8 cellular contexts compared by ENCODE assay signal in the genomic region with DNA sequence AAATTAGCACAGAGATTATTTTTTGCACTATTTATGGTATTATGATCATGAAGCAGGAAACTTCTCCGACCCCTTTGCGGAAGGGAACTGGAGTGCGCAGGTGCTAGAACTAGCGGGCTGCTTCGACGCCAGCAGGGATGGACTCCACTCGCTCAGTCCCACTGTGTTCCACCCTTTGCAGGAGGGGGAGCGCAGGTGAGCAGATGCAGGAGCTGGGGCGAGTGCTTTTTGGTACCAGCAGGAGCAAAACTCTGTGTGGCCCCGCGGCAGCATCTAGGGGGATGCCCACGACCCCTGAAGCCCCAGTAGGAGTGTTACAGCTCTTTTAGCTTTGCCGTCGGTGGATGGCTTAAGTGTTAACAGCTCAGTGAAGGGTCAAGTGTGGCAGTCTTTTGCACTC.
"Had no signal": no experiment of that assay in that cellular context is flagged by ENCODE, and none has a peak within 500 bp of the region (broad histone marks: within the 10 kb centered on the region; RNA-seq: fewer than 3 reads in every experiment).

No MANE protein-coding gene starts in this region.

- DNase-seq: GDM1, GF-D8 had no signal

- ATAC-seq: GM12878 had no signal

- FAIRE-seq: G401.6, GM12878, GM12891, GM12892, GM18507, GM19239 had no signal

- H3K4me3 ChIP-seq: GM12878 had no signal
